ENCODE assay signal across 12 cellular contexts in genomic region chr1:16199157-16199501, GRCh38. TPM values are rescaled to one million over a fixed set of nuclear protein-coding genes. Genes with fewer than 3 reads are reported as not detected.
"Had no signal": no experiment of that assay in that cellular context is flagged by ENCODE, and none has a peak within 500 bp of the region (broad histone marks: within the 10 kb centered on the region; RNA-seq: fewer than 3 reads in every experiment).

No MANE protein-coding gene starts in this region.

- DNase-seq: activated CD4-positive, CD25-positive, alpha-beta regulatory T cell; activated naive CD4-positive, alpha-beta T cell treated with anti-CD3 and anti-CD28 coated beads for 36 hours; anterior cingulate cortex; endodermal cell; erythroblast; retina; substantia nigra; transverse colon had no signal

- H3K27ac Mint-ChIP-seq: activated naive CD4-positive, alpha-beta T cell treated with anti-CD3 and anti-CD28 coated beads for 36 hours; endodermal cell had no signal

- H3K9me3 Mint-ChIP-seq: activated naive CD4-positive, alpha-beta T cell treated with anti-CD3 and anti-CD28 coated beads for 36 hours; endodermal cell had no signal

- H3K27me3 ChIP-seq: hepatocyte, transverse colon had no signal

- H3K4me3 ChIP-seq: hepatocyte, SK-N-MC, smooth muscle cell, transverse colon had no signal

- H3K36me3 ChIP-seq: transverse colon had no signal

- H3K9me3 ChIP-seq: transverse colon had no signal

- H2AFZ ChIP-seq: hepatocyte had no signal

- H3K4me1 ChIP-seq: transverse colon had no signal

- H3K27ac ChIP-seq: hepatocyte, SK-N-MC, transverse colon had no signal

- H3K4me1 Mint-ChIP-seq: endodermal cell had no signal

- H3K4me3 Mint-ChIP-seq: activated naive CD4-positive, alpha-beta T cell treated with anti-CD3 and anti-CD28 coated beads for 36 hours; endodermal cell had no signal

- H3K4me2 ChIP-seq: hepatocyte, smooth muscle cell had no signal

- H3K79me2 ChIP-seq: hepatocyte had no signal

RNA-seq across cellular contexts. Expression of gene EPHA2, which starts 43.3 kb away (rescaled TPM):
- total RNA-seq: T-helper 1 cell treated with Interleukin-12 subunit alpha and Interleukin-12 subunit beta and Interleukin-4 antibody, amounts not matched to agents 30 ng/mL and 1 ng/mL, for 36 hours had no signal
